ENCODE assay signal across 21 cellular contexts in genomic region chr15:91882858-91883586, GRCh38. TPM values are rescaled to one million over a fixed set of nuclear protein-coding genes. Genes with fewer than 3 reads are reported as not detected.
A peak's percentile ranks its signal among the peaks of the same experiment; 100 is the strongest.
DNase-seq lines count a peak whose midpoint lies in the region; ATAC-seq lines count a peak whose summit lies in the region.
"Had no signal": no experiment of that assay in that cellular context is flagged by ENCODE, and none has a peak within 500 bp of the region (broad histone marks: within the 10 kb centered on the region; RNA-seq: fewer than 3 reads in every experiment).

No MANE protein-coding gene starts in this region.

- no peaks in the 10 kb centered on the region for H3K27me3 Mint-ChIP-seq in effector memory CD8-positive, alpha-beta T cell
- H3K27me3 Mint-ChIP-seq: activated naive CD4-positive, alpha-beta T cell treated with anti-CD3 and anti-CD28 coated beads, Interleukin-2, amount 50 U/mL, for 24 hours; stimulated activated naive CD8-positive, alpha-beta T cell treated with anti-CD3 and anti-CD28 coated beads, Interleukin-15, Interleukin-2, amounts not matched to agents 100 ng/mL and 50 ng/mL, for 24 hours had no signal

- no peaks in the 10 kb centered on the region for H3K9me3 ChIP-seq in right cardiac atrium (ENCODE audit: control insufficient read depth, low read length)

- peaks cover 47 to 50% of the 10 kb centered on the region in 2 donors for H3K4me1 Mint-ChIP-seq in effector memory CD8-positive, alpha-beta T cell (ENCODE audit: low read depth in 2 of 2)

- intact Hi-C loops in right cardiac atrium (cut with DNase I) = no loop called here

- H3K9me3 Mint-ChIP-seq in effector memory CD8-positive, alpha-beta T cell = no peaks in the 10 kb centered on the region
- H3K9me3 Mint-ChIP-seq: activated naive CD4-positive, alpha-beta T cell treated with anti-CD3 and anti-CD28 coated beads, Interleukin-2, amount 50 U/mL, for 24 hours; brain; natural killer cell; stimulated activated naive CD8-positive, alpha-beta T cell treated with anti-CD3 and anti-CD28 coated beads, Interleukin-15, Interleukin-2, amounts not matched to agents 100 ng/mL and 50 ng/mL, for 24 hours had no signal

- ATAC-seq in effector memory CD8-positive, alpha-beta T cell (replicated peaks) = no peak
- peak; percentile 75 to 81 for ATAC-seq in right cardiac atrium
- ATAC-seq in HG02870 (IDR thresholded peaks at IDR 0.05; ENCODE audit: unreplicated experiment) = no peak
- no peak for ATAC-seq in GM19463 (IDR thresholded peaks at IDR 0.05; ENCODE audit: unreplicated experiment)
- no peak for ATAC-seq in GM18511 (IDR thresholded peaks at IDR 0.05; ENCODE audit: unreplicated experiment)
- ATAC-seq: natural killer cell had no signal

- H3K27ac Mint-ChIP-seq in effector memory CD8-positive, alpha-beta T cell = peak overlapping the region; percentile 44 to 52
- H3K27ac Mint-ChIP-seq: activated naive CD4-positive, alpha-beta T cell treated with anti-CD3 and anti-CD28 coated beads, Interleukin-2, amount 50 U/mL, for 24 hours; brain; natural killer cell; stimulated activated naive CD8-positive, alpha-beta T cell treated with anti-CD3 and anti-CD28 coated beads, Interleukin-15, Interleukin-2, amounts not matched to agents 100 ng/mL and 50 ng/mL, for 24 hours had no signal

- WGBS in right cardiac atrium = 61% methylated on average over 8 of the region's 8 CpGs

- peak overlapping the region; percentile 82 for H3K27ac ChIP-seq in right cardiac atrium (ENCODE audit: low read length)
- H3K27ac ChIP-seq: KMS-11, SK-N-MC had no signal

- peak; percentile 77 for DNase-seq in Ammon's horn (ENCODE audit: low spot score)
- peak; percentile 55 to 71 for DNase-seq in NCI-H446 (lab: John Stamatoyannopoulos, UW)
- no peak for DNase-seq in effector memory CD8-positive, alpha-beta T cell
- DNase-seq in right cardiac atrium = peak in 1 of 3 donors; percentile 59
- no peak for DNase-seq in NCI-H2227 (lab: John Stamatoyannopoulos, UW; ENCODE audit: unreplicated experiment)
- DNase-seq: activated CD4-positive, alpha-beta T cell treated with anti-CD3 and anti-CD28 coated beads, Interleukin-2, amount 50 U/mL, for 1 hour; activated T-cell treated with anti-CD3 and anti-CD28 coated beads, Interleukin-2, amount 50 U/mL, for 1 hour; EL; mammary epithelial cell; natural killer cell; NCI-H1417; NCI-H345; stimulated activated CD4-positive, alpha-beta T cell treated with anti-CD3 and anti-CD28 coated beads, Interleukin-15, amount 100 ng/mL, for 24 hours had no signal

- H3K4me3 Mint-ChIP-seq in effector memory CD8-positive, alpha-beta T cell = no peak overlapping the region
- H3K4me3 Mint-ChIP-seq: activated naive CD4-positive, alpha-beta T cell treated with anti-CD3 and anti-CD28 coated beads, Interleukin-2, amount 50 U/mL, for 24 hours; brain; natural killer cell; stimulated activated naive CD8-positive, alpha-beta T cell treated with anti-CD3 and anti-CD28 coated beads, Interleukin-15, Interleukin-2, amounts not matched to agents 100 ng/mL and 50 ng/mL, for 24 hours had no signal

- H3K27me3 ChIP-seq in right cardiac atrium (ENCODE audit: control insufficient read depth, insufficient read depth) = no peaks in the 10 kb centered on the region

- no peak overlapping the region for H3K4me3 ChIP-seq in right cardiac atrium (ENCODE audit: low read length)
- H3K4me3 ChIP-seq: SK-N-MC had no signal

- peaks cover 12% of the 10 kb centered on the region for H3K36me3 Mint-ChIP-seq in effector memory CD8-positive, alpha-beta T cell (ENCODE audit: insufficient read depth)
- H3K36me3 Mint-ChIP-seq: activated naive CD4-positive, alpha-beta T cell treated with anti-CD3 and anti-CD28 coated beads, Interleukin-2, amount 50 U/mL, for 24 hours; brain; natural killer cell had no signal

- H3K4me1 ChIP-seq in right cardiac atrium (ENCODE audit: control insufficient read depth, insufficient read depth, low read length) = peaks cover 15% of the 10 kb centered on the region

RNA-seq across cellular contexts. Expression of gene SLCO3A1, which starts 29.5 kb away (rescaled TPM):
- total RNA-seq in right cardiac atrium = 10 to 100 TPM; 37.4 to 52.0 (median 46.2) TPM
- polyA plus RNA-seq in right cardiac atrium = 42.1 TPM

Comparison
In these comparisons a context has a peak if more than half of its experiments do, and no peak if none do; other contexts are left out.
1. DNase-seq: peak in Ammon's horn (single experiment) and NCI-H446 (2 of 2); none in effector memory CD8-positive, alpha-beta T cell (0 of 3) and NCI-H2227 (single experiment).
2. ATAC-seq: peak in right cardiac atrium (2 of 2); none in effector memory CD8-positive, alpha-beta T cell (single experiment), HG02870 (single experiment), GM19463 (single experiment) and GM18511 (single experiment).